ENCODE assay signal across 11 cellular contexts in the genomic region with DNA sequence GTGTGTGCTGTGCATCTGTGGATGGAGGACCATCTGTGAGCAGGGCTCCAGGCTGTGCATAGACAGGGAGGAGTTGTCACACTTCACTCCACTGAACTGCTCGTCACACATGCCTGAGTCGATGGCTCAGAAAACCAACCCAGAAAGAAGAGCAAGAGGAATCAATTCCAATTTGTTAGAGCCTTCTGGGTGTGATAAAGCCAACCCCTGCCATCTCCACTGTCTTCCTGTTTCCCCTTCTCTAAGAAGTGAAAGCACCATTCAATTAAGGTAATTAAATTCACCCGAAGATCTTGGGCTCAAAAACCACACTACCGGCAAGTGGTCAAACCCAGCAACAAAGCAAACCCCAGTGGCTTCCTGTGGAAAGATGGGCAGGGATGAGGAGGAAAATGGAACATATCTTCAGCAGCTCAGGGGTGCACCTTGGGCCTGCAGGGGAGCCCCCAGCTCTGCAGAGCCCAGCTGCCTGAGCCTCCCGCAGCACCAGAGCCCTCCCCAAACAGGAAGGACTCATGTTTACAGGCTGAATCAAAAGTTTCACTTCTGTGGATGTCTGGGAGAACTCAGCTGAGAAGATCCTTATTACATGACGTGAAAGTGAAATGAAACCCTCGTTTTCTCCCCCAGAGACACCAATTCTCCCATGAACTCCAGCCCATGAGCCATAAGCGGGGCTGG. TPM values are rescaled to one million over a fixed set of nuclear protein-coding genes. Genes with fewer than 3 reads are reported as not detected.
DNase-seq lines count a peak whose midpoint lies in the region; ATAC-seq and TF ChIP-seq lines count a peak whose summit lies in the region.
"Had no signal": no experiment of that assay in that cellular context is flagged by ENCODE, and none has a peak within 500 bp of the region (broad histone marks: within the 10 kb centered on the region; RNA-seq: fewer than 3 reads in every experiment).

No MANE protein-coding gene starts in this region.

- TF ChIP-seq CTCF in GM13977 (IDR thresholded peaks at IDR 0.05; ENCODE audit: extremely low read depth, insufficient read depth, missing control alignments) (no peak), SU-DHL-6 (IDR thresholded peaks at IDR 0.05; ENCODE audit: insufficient read depth, low read length, poor library complexity, severe bottlenecking) (no peak), BE2C (IDR thresholded peaks at IDR 0.05; ENCODE audit: low read depth, low read length) (no peak)

- H3K27ac ChIP-seq in SU-DHL-6 (ENCODE audit: low read depth, low read length), result no peak overlapping the region

- H3K9me2 ChIP-seq in SU-DHL-6 (replicated peaks; ENCODE audit: insufficient read depth, low read length), result no peaks in the 10 kb centered on the region

- in situ Hi-C loops in GM13977 (cut with MboI; ENCODE audit: low pct_unique_long_range_greater_than_20kb, low sequenced_read_pairs, unreplicated experiment), result no loop called here

- no peaks in the 10 kb centered on the region for H3K27me3 ChIP-seq in SU-DHL-6 (ENCODE audit: low read length)
- no peaks in the 10 kb centered on the region for H3K27me3 ChIP-seq in BE2C

- no peaks in the 10 kb centered on the region for H3K36me3 Mint-ChIP-seq in naive thymus-derived CD8-positive, alpha-beta T cell

- ATAC-seq in GM21786 (IDR thresholded peaks at IDR 0.05; ENCODE audit: unreplicated experiment) (peak; percentile 44), GM19455 (IDR thresholded peaks at IDR 0.05; ENCODE audit: unreplicated experiment) (no peak), GM18519 (IDR thresholded peaks at IDR 0.05; ENCODE audit: low FRiP score, unreplicated experiment) (no peak), HG02973 (IDR thresholded peaks at IDR 0.05; ENCODE audit: unreplicated experiment) (no peak)
- peak; percentile 40 to 58 for ATAC-seq in naive thymus-derived CD8-positive, alpha-beta T cell

- no peaks in the 10 kb centered on the region for H3K79me2 ChIP-seq in SU-DHL-6 (ENCODE audit: insufficient read depth, low read length)

- H3K4me1 Mint-ChIP-seq in naive thymus-derived CD8-positive, alpha-beta T cell, result peaks cover 9 to 25% (median 15%) of the 10 kb centered on the region in 4 donors

- H3K9me3 ChIP-seq in SU-DHL-6 (ENCODE audit: insufficient read depth, low read length) (no peaks in the 10 kb centered on the region), BE2C (no peaks in the 10 kb centered on the region)

- H3K9ac ChIP-seq in SU-DHL-6 (ENCODE audit: low read length), result no peak overlapping the region

- peaks cover 0 to 5% (median 0%) of the 10 kb centered on the region in 5 donors for H3K27me3 Mint-ChIP-seq in naive thymus-derived CD8-positive, alpha-beta T cell

- peak; percentile 27 for DNase-seq in GM13977 (ENCODE audit: low spot score)
- DNase-seq in naive thymus-derived CD8-positive, alpha-beta T cell, result peak in 2 of 10 donors; percentile 7 to 10
- no peak for DNase-seq in BE2C
- DNase-seq: activated CD8-positive, alpha-beta memory T cell treated with anti-CD3 and anti-CD28 coated beads, Interleukin-2, amount 50 U/mL, for 48 hours; NCI-H510A had no signal

- peaks cover 0 to 7% (median 0%) of the 10 kb centered on the region in 9 donors for H3K9me3 Mint-ChIP-seq in naive thymus-derived CD8-positive, alpha-beta T cell

- peak overlapping the region; percentile 17 to 92 (median 75) for H3K27ac Mint-ChIP-seq in naive thymus-derived CD8-positive, alpha-beta T cell

- H3K4me3 ChIP-seq in SU-DHL-6 (ENCODE audit: insufficient read depth, low read length, poor library complexity, severe bottlenecking) (no peak overlapping the region), BE2C (ENCODE audit: low read depth, low read length) (no peak overlapping the region)

- peak overlapping the region; percentile 42 for H2AFZ ChIP-seq in SU-DHL-6 (ENCODE audit: low read depth, low read length, severe bottlenecking)

- peaks cover 3% of the 10 kb centered on the region; the same call in 1 of the 2 replicates for H3K4me1 ChIP-seq in BE2C

- H3K36me3 ChIP-seq in SU-DHL-6 (ENCODE audit: low read length) (no peaks in the 10 kb centered on the region), BE2C (no peaks in the 10 kb centered on the region)

- peak overlapping the region; percentile 4 to 76 (median 62) for H3K4me3 Mint-ChIP-seq in naive thymus-derived CD8-positive, alpha-beta T cell

- no peaks in the 10 kb centered on the region for H4K20me1 ChIP-seq in SU-DHL-6 (ENCODE audit: low read depth, low read length)

- peak overlapping the region; percentile 21 for H3K4me2 ChIP-seq in SU-DHL-6 (ENCODE audit: low read depth, low read length, poor library complexity, severe bottlenecking)

- H3F3A ChIP-seq in SU-DHL-6 (ENCODE audit: insufficient read depth), result no peaks in the 10 kb centered on the region

- POLR2A ChIA-PET in naive thymus-derived CD8-positive, alpha-beta T cell (lab: Charles Lee), result no interaction called here

RNA-seq across cellular contexts. Expression of gene C10orf71, which starts 10.9 kb away (rescaled TPM):
- not detected for total RNA-seq in naive thymus-derived CD8-positive, alpha-beta T cell
- polyA plus RNA-seq in naive thymus-derived CD8-positive, alpha-beta T cell, result not detected
- polyA plus RNA-seq in BE2C (2012; ENCODE audit: insufficient read depth, insufficient read length, low read depth), result not detected
- total RNA-seq: mononuclear cell had no signal

Comparison
In these comparisons a context has a peak if more than half of its experiments do, and no peak if none do; other contexts are left out.
1. ATAC-seq: peak in GM21786 (single experiment) and naive thymus-derived CD8-positive, alpha-beta T cell (2 of 2); none in GM19455 (single experiment), GM18519 (single experiment) and HG02973 (single experiment).